ENCODE assay signal across 12 cellular contexts in the genomic region with DNA sequence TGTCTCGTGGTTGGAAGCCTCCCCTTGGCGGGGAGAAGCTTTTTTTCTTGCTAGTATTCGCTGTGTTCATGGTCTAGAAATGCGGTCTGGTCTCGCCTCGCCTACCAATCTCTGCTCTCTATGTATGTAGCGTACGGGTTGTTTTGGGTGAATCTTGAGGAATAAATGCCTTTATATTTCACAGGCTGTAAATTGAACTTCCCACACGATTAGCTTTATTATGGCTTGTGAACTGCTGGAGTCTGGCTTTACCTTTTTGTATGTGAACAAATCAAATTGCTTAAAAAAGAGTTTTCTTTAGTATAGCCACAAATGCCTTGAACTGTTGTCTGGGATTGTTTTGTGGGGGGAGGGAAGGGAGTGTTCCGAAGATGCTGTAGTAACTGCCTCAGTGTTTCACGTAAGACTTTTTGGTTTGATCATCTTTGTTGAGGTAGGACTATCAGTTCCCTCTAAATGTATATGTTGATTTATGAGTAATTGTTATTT. TPM values are rescaled to one million over a fixed set of nuclear protein-coding genes. Genes with fewer than 3 reads are reported as not detected.
A peak's percentile ranks its signal among the peaks of the same experiment; 100 is the strongest.
DNase-seq lines count a peak whose midpoint lies in the region; ATAC-seq lines count a peak whose summit lies in the region.
"Had no signal": no experiment of that assay in that cellular context is flagged by ENCODE, and none has a peak within 500 bp of the region (broad histone marks: within the 10 kb centered on the region; RNA-seq: fewer than 3 reads in every experiment).

No MANE protein-coding gene starts in this region.

- H2BK120ac ChIP-seq in mesendoderm (ENCODE audit: low read depth, low read length) = no peak overlapping the region

- no peak overlapping the region for H3K4me2 ChIP-seq in mesendoderm (ENCODE audit: low read length)

- H3K4ac ChIP-seq in mesendoderm (ENCODE audit: low read depth, low read length) = no peak overlapping the region

- H2BK5ac ChIP-seq in mesendoderm (ENCODE audit: low read length) = no peak overlapping the region

- H3K4me1 ChIP-seq in HUES64 (ENCODE audit: insufficient read depth, low read length) = peaks cover 45% of the 10 kb centered on the region
- no peaks in the 10 kb centered on the region for H3K4me1 ChIP-seq in mesendoderm (ENCODE audit: control insufficient read depth, low read depth, low read length)

- no peak overlapping the region for H3K56ac ChIP-seq in mesendoderm (ENCODE audit: low read length)

- no peaks in the 10 kb centered on the region for H3K79me1 ChIP-seq in mesendoderm (ENCODE audit: low read length)

- 3% methylated on average over 8 of the region's 11 CpGs for WGBS in HUES64
- no CpG with 5 or more reads among the region's 11 CpGs for WGBS in mesendoderm (ENCODE audit: extremely low coverage, insufficient coverage, low lambda C conversion rate)

- H4K5ac ChIP-seq in mesendoderm (ENCODE audit: low read length) = no peak overlapping the region

- no peak overlapping the region for H3K23ac ChIP-seq in mesendoderm (ENCODE audit: low read length)

- H3K27me3 Mint-ChIP-seq in activated naive CD8-positive, alpha-beta T cell treated with anti-CD3 and anti-CD28 coated beads, Interleukin-2, amount 50 U/mL, for 24 hours = peaks cover 69% of the 10 kb centered on the region
- peaks cover 53 to 61% of the 10 kb centered on the region in 2 donors for H3K27me3 Mint-ChIP-seq in natural killer cell treated with Interleukin-12 subunit alpha and Interleukin-12 subunit beta and Interleukin-15 and Interleukin-18, amount 100 ng/mL, for 72 hours

- H3K27ac Mint-ChIP-seq in activated naive CD8-positive, alpha-beta T cell treated with anti-CD3 and anti-CD28 coated beads, Interleukin-2, amount 50 U/mL, for 24 hours = peak overlapping the region; percentile 85
- no peak overlapping the region for H3K27ac Mint-ChIP-seq in natural killer cell treated with Interleukin-12 subunit alpha and Interleukin-12 subunit beta and Interleukin-15 and Interleukin-18, amount 100 ng/mL, for 72 hours

- H3K18ac ChIP-seq in mesendoderm (ENCODE audit: low read length) = no peak overlapping the region

- H2AK5ac ChIP-seq in mesendoderm (ENCODE audit: low read length) = no peak overlapping the region

- peaks cover 3% of the 10 kb centered on the region for H3K36me3 Mint-ChIP-seq in activated naive CD8-positive, alpha-beta T cell treated with anti-CD3 and anti-CD28 coated beads, Interleukin-2, amount 50 U/mL, for 24 hours (ENCODE audit: low read depth)
- no peaks in the 10 kb centered on the region for H3K36me3 Mint-ChIP-seq in natural killer cell treated with Interleukin-12 subunit alpha and Interleukin-12 subunit beta and Interleukin-15 and Interleukin-18, amount 100 ng/mL, for 72 hours

- H3K9me3 Mint-ChIP-seq in activated naive CD8-positive, alpha-beta T cell treated with anti-CD3 and anti-CD28 coated beads, Interleukin-2, amount 50 U/mL, for 24 hours = no peaks in the 10 kb centered on the region
- H3K9me3 Mint-ChIP-seq in natural killer cell treated with Interleukin-12 subunit alpha and Interleukin-12 subunit beta and Interleukin-15 and Interleukin-18, amount 100 ng/mL, for 72 hours = no peaks in the 10 kb centered on the region

- H2BK15ac ChIP-seq in mesendoderm (replicated peaks; ENCODE audit: low read depth) = no peak overlapping the region

- H3K36me3 ChIP-seq in HUES64 (ENCODE audit: insufficient read depth, low read length) (no peaks in the 10 kb centered on the region), mesendoderm (ENCODE audit: control insufficient read depth, insufficient read depth, low read length) (no peaks in the 10 kb centered on the region)

- no peak overlapping the region for H4K8ac ChIP-seq in mesendoderm (ENCODE audit: low read depth, low read length)

- no peaks in the 10 kb centered on the region for H3K79me2 ChIP-seq in mesendoderm (ENCODE audit: control insufficient read depth, insufficient read depth, low read length)

- H3K27ac ChIP-seq in HUES64 (ENCODE audit: low read depth, low read length) (no peak overlapping the region), mesendoderm (ENCODE audit: low read depth, low read length) (no peak overlapping the region)
- H3K27ac ChIP-seq: epithelial cell of prostate had no signal

- intact Hi-C loops in left cardiac atrium (cut with DNase I) = no loop called here

- peak overlapping the region; percentile 85 for H3K4me3 Mint-ChIP-seq in activated naive CD8-positive, alpha-beta T cell treated with anti-CD3 and anti-CD28 coated beads, Interleukin-2, amount 50 U/mL, for 24 hours
- H3K4me3 Mint-ChIP-seq in natural killer cell treated with Interleukin-12 subunit alpha and Interleukin-12 subunit beta and Interleukin-15 and Interleukin-18, amount 100 ng/mL, for 72 hours = peak overlapping the region; percentile 38

- no peak overlapping the region for H3K9ac ChIP-seq in HUES64 (ENCODE audit: low read depth, low read length)
- no peak overlapping the region for H3K9ac ChIP-seq in mesendoderm (ENCODE audit: low read length)

- peaks cover 22% of the 10 kb centered on the region for H3K4me1 Mint-ChIP-seq in activated naive CD8-positive, alpha-beta T cell treated with anti-CD3 and anti-CD28 coated beads, Interleukin-2, amount 50 U/mL, for 24 hours
- peaks cover 0 to 11% of the 10 kb centered on the region in 2 donors for H3K4me1 Mint-ChIP-seq in natural killer cell treated with Interleukin-12 subunit alpha and Interleukin-12 subunit beta and Interleukin-15 and Interleukin-18, amount 100 ng/mL, for 72 hours (ENCODE audit: low read depth in 2 of 2)

- H3K27me3 ChIP-seq in HUES64 (ENCODE audit: insufficient read depth, low read length) (peaks cover 100% of the 10 kb centered on the region), mesendoderm (ENCODE audit: insufficient read depth, low read length, poor library complexity) (peaks cover 70% of the 10 kb centered on the region)

- H3K4me3 ChIP-seq in HUES64 (ENCODE audit: low read length) = peak overlapping the region; percentile 48
- no peak overlapping the region for H3K4me3 ChIP-seq in mesendoderm (ENCODE audit: low read length)

- DNase-seq in NCI-H526 treated with DMSO at 0.1 percent for 48 hours (lab: John Stamatoyannopoulos, UW) (peak; percentile 35), NCI-H526 (lab: John Stamatoyannopoulos, UW) (no peak), mesendoderm (no peak), left cardiac atrium (no peak)
- DNase-seq in activated naive CD8-positive, alpha-beta T cell treated with anti-CD3 and anti-CD28 coated beads, Interleukin-2, amount 50 U/mL, for 24 hours = no peak
- no peak for DNase-seq in natural killer cell treated with Interleukin-12 subunit alpha and Interleukin-12 subunit beta and Interleukin-15 and Interleukin-18, amount 100 ng/mL, for 72 hours (ENCODE audit: low spot score)
- DNase-seq: activated naive CD4-positive, alpha-beta T cell treated with anti-CD3 and anti-CD28 coated beads, Interleukin-2, amount 50 U/mL, for 16 hours; left ventricle myocardium superior had no signal

- H3K9me3 ChIP-seq in HUES64 (ENCODE audit: insufficient read depth, low read depth, low read length) = no peaks in the 10 kb centered on the region

- ATAC-seq in activated naive CD8-positive, alpha-beta T cell treated with anti-CD3 and anti-CD28 coated beads, Interleukin-2, amount 50 U/mL, for 24 hours = no peak
- ATAC-seq in natural killer cell treated with Interleukin-12 subunit alpha and Interleukin-12 subunit beta and Interleukin-15 and Interleukin-18, amount 100 ng/mL, for 72 hours = no peak
- ATAC-seq in GM21367 (IDR thresholded peaks at IDR 0.05; ENCODE audit: unreplicated experiment) (no peak), left cardiac atrium (no peak)
- ATAC-seq: left ventricle myocardium superior had no signal

RNA-seq across cellular contexts. Expression of gene INSM1, which starts 2.2 kb away (rescaled TPM):
- 0.90 TPM for polyA plus RNA-seq in HUES64 (2013, experiment 1 of 2)
- 2.0 TPM for polyA plus RNA-seq in HUES64 (2013, experiment 2 of 2)
- total RNA-seq in natural killer cell treated with Interleukin-12 subunit alpha and Interleukin-12 subunit beta and Interleukin-15 and Interleukin-18, amount 100 ng/mL, for 72 hours = not detected
- 0.01 TPM for polyA plus RNA-seq in mesendoderm (2013, experiment 1 of 2)
- 0.01 TPM for polyA plus RNA-seq in mesendoderm (2013, experiment 2 of 2)
- total RNA-seq in left cardiac atrium = not detected
- total RNA-seq: left ventricle myocardium superior, skeletal muscle tissue had no signal
